Comparison of ENCODE assay signal across 8 cellular contexts in the genomic region with DNA sequence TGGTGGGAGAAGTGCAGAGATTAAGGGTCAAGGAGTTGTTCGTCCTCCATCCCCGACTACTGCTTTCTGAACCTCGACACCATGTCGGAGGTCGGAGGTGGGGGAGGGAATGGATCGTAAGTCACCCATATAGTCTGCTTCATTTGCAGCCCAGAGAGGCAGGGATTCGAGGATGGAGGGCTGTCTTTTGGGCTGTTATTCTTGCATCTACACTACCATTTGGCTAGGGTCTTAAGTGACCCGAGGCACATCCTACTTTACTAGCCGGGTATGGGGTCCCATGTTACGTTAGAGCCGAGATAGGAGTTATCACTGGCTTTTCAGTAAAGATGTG. TPM values are rescaled to one million over a fixed set of nuclear protein-coding genes. Genes with fewer than 3 reads are reported as not detected.
A peak's percentile ranks its signal among the peaks of the same experiment; 100 is the strongest.
DNase-seq lines count a peak whose midpoint lies in the region; ATAC-seq, FAIRE-seq and TF ChIP-seq lines count a peak whose summit lies in the region.

No MANE protein-coding gene starts in this region.

- peaks cover 67% of the 10 kb centered on the region for H3K4me1 Mint-ChIP-seq in dendritic cell treated with granulocyte-macrophage colony-stimulating factor and Interleukin-4, amounts not matched to agents 40 ng/mL and 50 ng/mL, for 4 days (ENCODE audit: low read depth)
- H3K4me1 Mint-ChIP-seq in natural killer cell, result peaks cover 35 to 64% of the 10 kb centered on the region in 2 donors

- H3K27me3 ChIP-seq in BJ (ENCODE audit: control insufficient read depth, insufficient read depth, low read length), result no peaks in the 10 kb centered on the region
- no peaks in the 10 kb centered on the region for H3K27me3 ChIP-seq in KMS-11 (ENCODE audit: insufficient read depth, low read depth)

- no peak for ATAC-seq in natural killer cell

- H3K9ac ChIP-seq in KMS-11, result peak overlapping the region; percentile 89

- no peaks in the 10 kb centered on the region for H3K27me3 Mint-ChIP-seq in dendritic cell treated with granulocyte-macrophage colony-stimulating factor and Interleukin-4, amounts not matched to agents 40 ng/mL and 50 ng/mL, for 4 days
- H3K27me3 Mint-ChIP-seq in natural killer cell (ENCODE audit: low read depth in 2 of 2), result no peaks in the 10 kb centered on the region

- H3K4me3 Mint-ChIP-seq in dendritic cell treated with granulocyte-macrophage colony-stimulating factor and Interleukin-4, amounts not matched to agents 40 ng/mL and 50 ng/mL, for 4 days, result peak overlapping the region; percentile 89
- H3K4me3 Mint-ChIP-seq in natural killer cell, result peak overlapping the region; percentile 91

- H3K36me3 ChIP-seq in BJ (ENCODE audit: control insufficient read depth, insufficient read depth, low read length) (peaks cover 14% of the 10 kb centered on the region), KMS-11 (ENCODE audit: insufficient read depth) (no peaks in the 10 kb centered on the region)

- H4K20me1 ChIP-seq in KMS-11 (ENCODE audit: insufficient read depth), result no peaks in the 10 kb centered on the region

- POLR2A ChIA-PET in BJ (lab: Charles Lee), result no interaction called here

- peak overlapping the region; percentile 98 for H3K4me2 ChIP-seq in KMS-11

- intact Hi-C loops in dendritic cell treated with granulocyte-macrophage colony-stimulating factor and Interleukin-4, amounts not matched to agents 40 ng/mL and 50 ng/mL, for 4 days (cut with micrococcal nuclease), result no loop called here
- intact Hi-C loops in natural killer cell (cut with micrococcal nuclease), result no loop called here

- peak overlapping the region; percentile 62 for H2AFZ ChIP-seq in KMS-11 (ENCODE audit: low read depth)

- H3K27ac Mint-ChIP-seq in dendritic cell treated with granulocyte-macrophage colony-stimulating factor and Interleukin-4, amounts not matched to agents 40 ng/mL and 50 ng/mL, for 4 days, result peak overlapping the region; percentile 89
- peak overlapping the region; percentile 79 to 97 for H3K27ac Mint-ChIP-seq in natural killer cell

- peak overlapping the region; percentile 46 for H3K27ac ChIP-seq in KMS-11

- CTCF ChIA-PET in BJ (lab: Yijun Ruan, JAX), result no interaction called here

- H3K79me2 ChIP-seq in KMS-11 (ENCODE audit: insufficient read depth, low read depth), result peaks cover 21% of the 10 kb centered on the region

- no peak for FAIRE-seq in GM19239 (lab: Jason Lieb, UNC)

- no peak for DNase-seq in BJ (ENCODE audit: low read depth)
- DNase-seq in natural killer cell, result no peak
- no peak for DNase-seq in GM19239 (ENCODE audit: insufficient read length, low spot score)
- DNase-seq in NCI-H345 treated with DMSO at 0.1 percent for 48 hours (lab: John Stamatoyannopoulos, UW; ENCODE audit: unreplicated experiment), result no peak
- DNase-seq in GM10266 (ENCODE audit: extremely low spot score), result no peak
- DNase-seq in SKM-1 (lab: John Stamatoyannopoulos, UW; ENCODE audit: unreplicated experiment), result no peak

- TF ChIP-seq CTCF in BJ (IDR thresholded peaks at IDR 0.05; ENCODE audit: insufficient read depth, low read depth, low read length) (no peak), KMS-11 (conservative IDR thresholded peaks at IDR 0.05; ENCODE audit: low read depth, low read length) (no peak; the same call in 1 of the 2 replicates), natural killer cell (IDR thresholded peaks at IDR 0.05) (no peak), GM10266 (IDR thresholded peaks at IDR 0.05; ENCODE audit: control insufficient read depth, insufficient read depth, low read depth, missing control alignments) (no peak)

- H3K4me3 ChIP-seq in BJ (ENCODE audit: low read depth, low read length), result peak overlapping the region; percentile 84
- H3K4me3 ChIP-seq in KMS-11 (IDR thresholded peaks at IDR 0.05; ENCODE audit: insufficient read depth, low read depth, low read length), result peak overlapping the region; percentile 99

- H3K36me3 Mint-ChIP-seq in dendritic cell treated with granulocyte-macrophage colony-stimulating factor and Interleukin-4, amounts not matched to agents 40 ng/mL and 50 ng/mL, for 4 days (ENCODE audit: low read depth), result peaks cover 81% of the 10 kb centered on the region
- peaks cover 12% of the 10 kb centered on the region for H3K36me3 Mint-ChIP-seq in natural killer cell

- no peaks in the 10 kb centered on the region for H3K9me3 Mint-ChIP-seq in dendritic cell treated with granulocyte-macrophage colony-stimulating factor and Interleukin-4, amounts not matched to agents 40 ng/mL and 50 ng/mL, for 4 days
- H3K9me3 Mint-ChIP-seq in natural killer cell, result no peaks in the 10 kb centered on the region

- H3K4me1 ChIP-seq in KMS-11 (ENCODE audit: low read depth, poor library complexity, severe bottlenecking), result peaks cover 38% of the 10 kb centered on the region

RNA-seq across cellular contexts. Expression of a gene that starts 0.6 kb away (rescaled TPM):
- polyA plus RNA-seq in BJ (2011; rRNA removed), result 13.5 and 19.3 TPM in 2 replicates
- 9.7 and 14.4 TPM in 2 replicates for polyA minus RNA-seq in BJ (2011; rRNA and poly(A)+ RNA removed)
- 10 to 100 TPM; 31.6 to 40.3 (median 35.3) TPM for total RNA-seq in natural killer cell

RNA-seq across cellular contexts. Expression of a gene that starts 6.1 kb away (rescaled TPM):
- 89.4 and 134 TPM in 2 replicates for polyA plus RNA-seq in BJ (2011; rRNA removed)
- 36.8 and 58.6 TPM in 2 replicates for polyA minus RNA-seq in BJ (2011; rRNA and poly(A)+ RNA removed)
- total RNA-seq in natural killer cell, result 100 to 1,000 TPM; 109 to 155 (median 117) TPM

RNA-seq across cellular contexts. Expression of a gene that starts 6.3 kb away (rescaled TPM):
- polyA plus RNA-seq in BJ (2011; rRNA removed), result 17.6 and 29.7 TPM in 2 replicates
- polyA minus RNA-seq in BJ (2011; rRNA and poly(A)+ RNA removed), result 6.2 and 11.4 TPM in 2 replicates
- 10 to 100 TPM; 45.5 to 66.3 (median 57.4) TPM for total RNA-seq in natural killer cell

RNA-seq across cellular contexts. Expression of a gene that starts 17.4 kb away (rescaled TPM):
- 24.7 and 39.0 TPM in 2 replicates for polyA plus RNA-seq in BJ (2011; rRNA removed)
- polyA minus RNA-seq in BJ (2011; rRNA and poly(A)+ RNA removed), result 14.4 and 18.5 TPM in 2 replicates
- total RNA-seq in natural killer cell, result 10 to 100 TPM; 58.4 to 62.2 (median 59.4) TPM

RNA-seq across cellular contexts. Expression of a gene that starts 27.4 kb away (rescaled TPM):
- 46.4 and 74.0 TPM in 2 replicates for polyA plus RNA-seq in BJ (2011; rRNA removed)
- polyA minus RNA-seq in BJ (2011; rRNA and poly(A)+ RNA removed), result 46.5 and 78.0 TPM in 2 replicates
- 10 to 100 TPM; 40.6 to 44.0 (median 43.0) TPM for total RNA-seq in natural killer cell
